16 cellular contexts compared by ENCODE assay signal in the genomic region with DNA sequence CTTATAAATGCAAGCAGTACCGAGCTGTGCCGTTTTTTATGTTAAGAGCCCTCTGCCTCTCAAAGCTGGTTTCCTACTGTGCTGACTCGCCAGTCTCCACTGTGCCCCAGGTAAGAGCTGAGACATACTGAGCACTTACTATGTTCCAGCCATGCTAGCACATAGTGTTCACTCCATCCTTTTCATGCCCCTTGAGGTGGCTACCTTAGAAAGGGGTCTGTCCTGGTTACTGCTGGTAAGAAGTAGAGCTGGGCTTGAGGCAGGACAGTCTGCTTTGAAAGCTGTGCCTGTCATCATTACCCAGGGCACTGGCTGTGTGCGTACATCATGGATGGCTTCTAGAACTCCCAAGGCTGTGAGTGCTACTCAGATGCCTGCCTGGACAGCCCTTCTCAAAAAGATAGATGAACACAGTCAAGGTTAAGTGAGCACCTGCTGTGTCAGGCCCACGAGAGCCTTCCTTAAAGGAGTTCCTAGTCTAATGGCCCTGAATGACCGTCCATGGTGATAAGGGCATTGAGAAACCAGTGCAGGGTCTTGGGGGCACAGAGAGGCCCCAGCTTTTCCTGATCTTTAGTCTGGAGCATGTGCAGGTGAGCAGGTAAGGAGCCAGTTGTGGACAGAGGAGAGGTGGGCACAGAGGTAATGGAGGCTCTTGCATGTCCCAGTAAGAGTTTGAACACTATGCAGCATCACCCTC. TPM values are rescaled to one million over a fixed set of nuclear protein-coding genes. Genes with fewer than 3 reads are reported as not detected.
DNase-seq lines count a peak whose midpoint lies in the region; ATAC-seq lines count a peak whose summit lies in the region.
"Had no signal": no experiment of that assay in that cellular context is flagged by ENCODE, and none has a peak within 500 bp of the region (broad histone marks: within the 10 kb centered on the region; RNA-seq: fewer than 3 reads in every experiment).

No MANE protein-coding gene starts in this region.

- peak overlapping the region; percentile 7 for H3K4me3 Mint-ChIP-seq in activated T-helper 1 cell treated with anti-CD3 and anti-CD28 coated beads, Interleukin-12 subunit alpha, Interleukin-12 subunit beta, Interleukin-2, Interleukin-4 antibody, amounts not matched to agents 30 ng/mL and 10 ng/mL and 1 ng/mL, durations not matched to agents 14 hours and 24 hours and 36 hours
- peak overlapping the region; percentile 39 to 92 (median 63) for H3K4me3 Mint-ChIP-seq in immature natural killer cell
- H3K4me3 Mint-ChIP-seq in stimulated activated naive CD8-positive, alpha-beta T cell treated with anti-CD3 and anti-CD28 coated beads, Interleukin-15, amount 100 ng/mL, for 72 hours = no peak overlapping the region

- DNase-seq in DMS53 (lab: John Stamatoyannopoulos, UW) (peak; percentile 40), DMS53 treated with DMSO at 0.1 percent for 48 hours (lab: John Stamatoyannopoulos, UW; ENCODE audit: unreplicated experiment) (no peak), immature natural killer cell (no peak), cortex of kidney (lab: John Stamatoyannopoulos, UW) (no peak)
- DNase-seq in activated T-helper 1 cell treated with anti-CD3 and anti-CD28 coated beads, Interleukin-12 subunit alpha, Interleukin-12 subunit beta, Interleukin-2, Interleukin-4 antibody, amounts not matched to agents 30 ng/mL and 10 ng/mL and 1 ng/mL, durations not matched to agents 14 hours and 24 hours and 36 hours (ENCODE audit: low spot score) = no peak
- DNase-seq in stimulated activated naive CD8-positive, alpha-beta T cell treated with anti-CD3 and anti-CD28 coated beads, Interleukin-15, amount 100 ng/mL, for 72 hours = no peak
- DNase-seq: activated CD8-positive, alpha-beta memory T cell treated with anti-CD3 and anti-CD28 coated beads, Interleukin-2, amount 50 U/mL, for 48 hours; activated naive CD8-positive, alpha-beta T cell treated with anti-CD3 and anti-CD28 coated beads, Interleukin-2, amount 10 ng/mL, durations not matched to agents 7 days and 5 days; COR-L47; midbrain; NCI-H187 treated with DMSO at 0.1 percent for 48 hours had no signal

- no peaks in the 10 kb centered on the region for H3K36me3 Mint-ChIP-seq in activated T-helper 1 cell treated with anti-CD3 and anti-CD28 coated beads, Interleukin-12 subunit alpha, Interleukin-12 subunit beta, Interleukin-2, Interleukin-4 antibody, amounts not matched to agents 30 ng/mL and 10 ng/mL and 1 ng/mL, durations not matched to agents 14 hours and 24 hours and 36 hours (ENCODE audit: low read depth)
- H3K36me3 Mint-ChIP-seq in immature natural killer cell = no peaks in the 10 kb centered on the region
- H3K36me3 Mint-ChIP-seq: activated naive CD8-positive, alpha-beta T cell treated with anti-CD3 and anti-CD28 coated beads, Interleukin-2, amount 10 ng/mL, durations not matched to agents 7 days and 5 days had no signal

- H3K4me1 Mint-ChIP-seq in activated T-helper 1 cell treated with anti-CD3 and anti-CD28 coated beads, Interleukin-12 subunit alpha, Interleukin-12 subunit beta, Interleukin-2, Interleukin-4 antibody, amounts not matched to agents 30 ng/mL and 10 ng/mL and 1 ng/mL, durations not matched to agents 14 hours and 24 hours and 36 hours (ENCODE audit: low read depth) = peaks cover 9% of the 10 kb centered on the region
- H3K4me1 Mint-ChIP-seq in immature natural killer cell = peaks cover 19 to 22% of the 10 kb centered on the region in 2 donors
- peaks cover 21% of the 10 kb centered on the region for H3K4me1 Mint-ChIP-seq in stimulated activated naive CD8-positive, alpha-beta T cell treated with anti-CD3 and anti-CD28 coated beads, Interleukin-15, amount 100 ng/mL, for 72 hours

- ATAC-seq in stimulated activated naive CD8-positive, alpha-beta T cell treated with anti-CD3 and anti-CD28 coated beads, Interleukin-15, amount 100 ng/mL, for 72 hours = peak; percentile 27
- ATAC-seq in HG02973 (IDR thresholded peaks at IDR 0.05; ENCODE audit: unreplicated experiment) = no peak
- ATAC-seq in GM19463 (IDR thresholded peaks at IDR 0.05; ENCODE audit: unreplicated experiment) = no peak

- H3K27ac Mint-ChIP-seq in activated T-helper 1 cell treated with anti-CD3 and anti-CD28 coated beads, Interleukin-12 subunit alpha, Interleukin-12 subunit beta, Interleukin-2, Interleukin-4 antibody, amounts not matched to agents 30 ng/mL and 10 ng/mL and 1 ng/mL, durations not matched to agents 14 hours and 24 hours and 36 hours = no peak overlapping the region
- H3K27ac Mint-ChIP-seq in immature natural killer cell = peak overlapping the region in 1 of 6 donors; percentile 5
- no peak overlapping the region for H3K27ac Mint-ChIP-seq in stimulated activated naive CD8-positive, alpha-beta T cell treated with anti-CD3 and anti-CD28 coated beads, Interleukin-15, amount 100 ng/mL, for 72 hours
- H3K27ac Mint-ChIP-seq: activated naive CD8-positive, alpha-beta T cell treated with anti-CD3 and anti-CD28 coated beads, Interleukin-2, amount 10 ng/mL, durations not matched to agents 7 days and 5 days; progenitor cell of endocrine pancreas; T-helper 2 cell treated with Interferon-gamma antibody and Interleukin-4, amounts not matched to agents 5 μg/mL and 100 μg/mL, for 36 hours had no signal

- no peaks in the 10 kb centered on the region for H3K9me3 Mint-ChIP-seq in activated T-helper 1 cell treated with anti-CD3 and anti-CD28 coated beads, Interleukin-12 subunit alpha, Interleukin-12 subunit beta, Interleukin-2, Interleukin-4 antibody, amounts not matched to agents 30 ng/mL and 10 ng/mL and 1 ng/mL, durations not matched to agents 14 hours and 24 hours and 36 hours
- H3K9me3 Mint-ChIP-seq in immature natural killer cell = no peaks in the 10 kb centered on the region
- no peaks in the 10 kb centered on the region for H3K9me3 Mint-ChIP-seq in stimulated activated naive CD8-positive, alpha-beta T cell treated with anti-CD3 and anti-CD28 coated beads, Interleukin-15, amount 100 ng/mL, for 72 hours
- H3K9me3 Mint-ChIP-seq: activated naive CD8-positive, alpha-beta T cell treated with anti-CD3 and anti-CD28 coated beads, Interleukin-2, amount 10 ng/mL, durations not matched to agents 7 days and 5 days; T-helper 2 cell treated with Interferon-gamma antibody and Interleukin-4, amounts not matched to agents 5 μg/mL and 100 μg/mL, for 36 hours had no signal

- intact Hi-C loops in activated T-helper 1 cell treated with anti-CD3 and anti-CD28 coated beads, Interleukin-12 subunit alpha, Interleukin-12 subunit beta, Interleukin-2, Interleukin-4 antibody, amounts not matched to agents 30 ng/mL and 10 ng/mL and 1 ng/mL, durations not matched to agents 14 hours and 24 hours and 36 hours (cut with micrococcal nuclease) = loop anchor here (5.0 kb wide), 1 partner anchor 181 kb away; no protein-coding TSS in a partner anchor

- H3K27me3 Mint-ChIP-seq in activated T-helper 1 cell treated with anti-CD3 and anti-CD28 coated beads, Interleukin-12 subunit alpha, Interleukin-12 subunit beta, Interleukin-2, Interleukin-4 antibody, amounts not matched to agents 30 ng/mL and 10 ng/mL and 1 ng/mL, durations not matched to agents 14 hours and 24 hours and 36 hours (ENCODE audit: insufficient read depth) = peaks cover 35% of the 10 kb centered on the region
- H3K27me3 Mint-ChIP-seq in immature natural killer cell (ENCODE audit: low read depth in 3 of 3) = peaks cover 0 to 22% (median 2%) of the 10 kb centered on the region in 3 donors
- H3K27me3 Mint-ChIP-seq in stimulated activated naive CD8-positive, alpha-beta T cell treated with anti-CD3 and anti-CD28 coated beads, Interleukin-15, amount 100 ng/mL, for 72 hours = peaks cover 68% of the 10 kb centered on the region

RNA-seq across cellular contexts. Expression of a gene that starts 1.6 kb away (rescaled TPM):
- total RNA-seq in activated T-helper 1 cell treated with anti-CD3 and anti-CD28 coated beads, Interleukin-12 subunit alpha, Interleukin-12 subunit beta, Interleukin-2, Interleukin-4 antibody, amounts not matched to agents 30 ng/mL and 10 ng/mL and 1 ng/mL, durations not matched to agents 14 hours and 24 hours and 36 hours = not detected in 2 replicates
- not detected for polyA plus RNA-seq in immature natural killer cell
- total RNA-seq: activated naive CD8-positive, alpha-beta T cell treated with anti-CD3 and anti-CD28 coated beads, Interleukin-2, amount 10 ng/mL, durations not matched to agents 7 days and 5 days; cardiac muscle cell had no signal
- polyA plus RNA-seq: cardiac muscle cell had no signal

RNA-seq across cellular contexts. Expression of a gene that starts 33.6 kb away (rescaled TPM):
- total RNA-seq in activated T-helper 1 cell treated with anti-CD3 and anti-CD28 coated beads, Interleukin-12 subunit alpha, Interleukin-12 subunit beta, Interleukin-2, Interleukin-4 antibody, amounts not matched to agents 30 ng/mL and 10 ng/mL and 1 ng/mL, durations not matched to agents 14 hours and 24 hours and 36 hours = not detected in 2 replicates
- polyA plus RNA-seq in immature natural killer cell = 10 to 100 TPM in 1 of 3 donors, 1 to 10 TPM in 1, under 1 TPM in 1; 0.91 to 13.5 (median 3.4) TPM
- total RNA-seq: activated naive CD8-positive, alpha-beta T cell treated with anti-CD3 and anti-CD28 coated beads, Interleukin-2, amount 10 ng/mL, durations not matched to agents 7 days and 5 days had no signal

Comparison
In these comparisons a context has a peak if more than half of its experiments do, and no peak if none do; other contexts are left out.
1. H3K4me3 Mint-ChIP-seq: peak in activated T-helper 1 cell treated with anti-CD3 and anti-CD28 coated beads, Interleukin-12 subunit alpha, Interleukin-12 subunit beta, Interleukin-2, Interleukin-4 antibody, amounts not matched to agents 30 ng/mL and 10 ng/mL and 1 ng/mL, durations not matched to agents 14 hours and 24 hours and 36 hours (single experiment) and immature natural killer cell (5 of 5); none in stimulated activated naive CD8-positive, alpha-beta T cell treated with anti-CD3 and anti-CD28 coated beads, Interleukin-15, amount 100 ng/mL, for 72 hours (0 of 2).